Comparison of ENCODE assay signal across 29 cellular contexts in genomic region chr14:22596354-22596879, GRCh38. TPM values are rescaled to one million over a fixed set of nuclear protein-coding genes. Genes with fewer than 3 reads are reported as not detected.
"Had no signal": no experiment of that assay in that cellular context is flagged by ENCODE, and none has a peak within 500 bp of the region (broad histone marks: within the 10 kb centered on the region; RNA-seq: fewer than 3 reads in every experiment).

No MANE protein-coding gene starts in this region.

- H3K27ac Mint-ChIP-seq: activated CD4-positive, alpha-beta T cell treated with anti-CD3 and anti-CD28 coated beads for 36 hours; activated CD8-positive, alpha-beta T cell treated with anti-CD3 and anti-CD28 coated beads for 36 hours; activated T-helper 1 cell treated with anti-CD3 and anti-CD28 coated beads, Interleukin-12 subunit alpha, Interleukin-12 subunit beta, Interleukin-2, Interleukin-4 antibody, amounts not matched to agents 30 ng/mL and 10 ng/mL and 1 ng/mL, durations not matched to agents 14 hours and 24 hours and 36 hours had no signal

- H3K9me3 Mint-ChIP-seq: activated CD8-positive, alpha-beta T cell treated with anti-CD3 and anti-CD28 coated beads for 36 hours; activated T-helper 1 cell treated with anti-CD3 and anti-CD28 coated beads, Interleukin-12 subunit alpha, Interleukin-12 subunit beta, Interleukin-2, Interleukin-4 antibody, amounts not matched to agents 30 ng/mL and 10 ng/mL and 1 ng/mL, durations not matched to agents 14 hours and 24 hours and 36 hours had no signal

- H3K27me3 ChIP-seq: SJCRH30 had no signal

- H3K4me3 Mint-ChIP-seq: activated CD4-positive, alpha-beta T cell treated with anti-CD3 and anti-CD28 coated beads for 36 hours; activated CD8-positive, alpha-beta T cell treated with anti-CD3 and anti-CD28 coated beads for 36 hours had no signal

- H3K27me3 Mint-ChIP-seq: activated CD8-positive, alpha-beta T cell treated with anti-CD3 and anti-CD28 coated beads for 36 hours had no signal

- DNase-seq: activated CD4-positive, alpha-beta T cell treated with anti-CD3 and anti-CD28 coated beads for 36 hours; activated CD8-positive, alpha-beta memory T cell treated with anti-CD3 and anti-CD28 coated beads, Interleukin-2, amount 50 U/mL, for 4 hours; activated CD8-positive, alpha-beta T cell treated with anti-CD3 and anti-CD28 coated beads for 36 hours; activated effector memory CD4-positive, alpha-beta T cell treated with anti-CD3 and anti-CD28 coated beads, Interleukin-2, amount 50 U/mL, for 16 hours; activated naive CD4-positive, alpha-beta T cell treated with Interleukin-2 at 50 U/mL for 16 hours; activated T-cell treated with anti-CD3 and anti-CD28 coated beads, Interleukin-2, amount 50 U/mL, for 1 hour; aorta; central memory CD4-positive, alpha-beta T cell; KG1; NCI-H1048; NCI-H1930; NCI-H2171; NCI-H2227 treated with DMSO at 0.1 percent for 48 hours; NCI-H446 treated with DMSO at 0.1 percent for 48 hours; NCI-H524 treated with DMSO at 0.1 percent for 48 hours; NCI-H748 treated with DMSO at 0.1 percent for 48 hours; Right ventricle myocardium superior; RPMI8226; SJCRH30; SK-N-SH; T-helper 1 cell had no signal

- H3K27ac ChIP-seq: SJCRH30, VCaP had no signal

- H3K9me3 ChIP-seq: SJCRH30, SK-N-SH had no signal

- ATAC-seq: activated CD4-positive, alpha-beta T cell treated with anti-CD3 and anti-CD28 coated beads for 36 hours; activated CD8-positive, alpha-beta T cell treated with anti-CD3 and anti-CD28 coated beads for 36 hours had no signal

RNA-seq across cellular contexts. Expression of gene OR6J1, which starts 47.7 kb away (rescaled TPM):
- total RNA-seq: activated CD4-positive, alpha-beta T cell treated with anti-CD3 and anti-CD28 coated beads for 36 hours; activated CD8-positive, alpha-beta T cell treated with anti-CD3 and anti-CD28 coated beads for 36 hours; activated T-helper 1 cell treated with anti-CD3 and anti-CD28 coated beads, Interleukin-12 subunit alpha, Interleukin-12 subunit beta, Interleukin-2, Interleukin-4 antibody, amounts not matched to agents 30 ng/mL and 10 ng/mL and 1 ng/mL, durations not matched to agents 14 hours and 24 hours and 36 hours; aorta; bronchial epithelial cell; chondrocyte; LHCN-M2; M059J; OCI-LY7; Right ventricle myocardium superior; SJCRH30; T-helper 2 cell treated with Interferon-gamma antibody and Interleukin-4, amounts not matched to agents 100 ng/mL and 5 ng/mL, for 36 hours had no signal
- polyA plus RNA-seq: aorta, SK-N-SH had no signal
